Comparison of ENCODE assay signal across 1 cellular context in genomic region chrY:12905520-12905887, GRCh38.
A peak's percentile ranks its signal among the peaks of the same experiment; 100 is the strongest.
TF ChIP-seq lines count a peak whose summit lies in the region.

No MANE protein-coding gene starts in this region.

TF ChIP-seq in HepG2, 621 proteins besides CTCF, POLR2A, EP300 and RAD21 (continued from another document):
- TF ChIP-seq RNF219 (CRISPR knock-in tag; IDR thresholded peaks at IDR 0.05) = no peak
- TF ChIP-seq ZNF143 (CRISPR knock-in tag; IDR thresholded peaks at IDR 0.05) = no peak
- TF ChIP-seq ZNF292 (CRISPR knock-in tag; IDR thresholded peaks at IDR 0.05; ENCODE audit: borderline replicate concordance, low read depth) = no peak
- no peak for TF ChIP-seq DMTF1 (CRISPR knock-in tag; IDR thresholded peaks at IDR 0.05)
- TF ChIP-seq YEATS4 (CRISPR knock-in tag; IDR thresholded peaks at IDR 0.05; ENCODE audit: borderline replicate concordance) = no peak
- TF ChIP-seq PRPF4 (IDR thresholded peaks at IDR 0.05; ENCODE audit: low read depth, low read length, poor library complexity, severe bottlenecking) = no peak
- TF ChIP-seq THAP11 (CRISPR knock-in tag; IDR thresholded peaks at IDR 0.05) = peak; percentile 35; the same call in 1 of the 2 replicates
- no peak for TF ChIP-seq ZNF224 (CRISPR knock-in tag; IDR thresholded peaks at IDR 0.05)
- TF ChIP-seq TMF1 (CRISPR knock-in tag; IDR thresholded peaks at IDR 0.05; ENCODE audit: low read depth) = no peak
- TF ChIP-seq ARNT2 (CRISPR knock-in tag; IDR thresholded peaks at IDR 0.05; ENCODE audit: low read depth) = no peak
- TF ChIP-seq SCMH1 (CRISPR knock-in tag; IDR thresholded peaks at IDR 0.05; ENCODE audit: borderline replicate concordance) = no peak
- TF ChIP-seq ZNF160 (CRISPR knock-in tag; IDR thresholded peaks at IDR 0.05) = no peak
- TF ChIP-seq SNRNP70 (IDR thresholded peaks at IDR 0.05; ENCODE audit: low read depth, low read length) = no peak
- TF ChIP-seq MTF1 (CRISPR knock-in tag; IDR thresholded peaks at IDR 0.05) = no peak
- no peak for TF ChIP-seq HOXA5 (CRISPR knock-in tag; IDR thresholded peaks at IDR 0.05)
- peak; percentile 40; the same call in 1 of the 2 replicates for TF ChIP-seq CREBL2 (CRISPR knock-in tag; IDR thresholded peaks at IDR 0.05; ENCODE audit: borderline replicate concordance)
- TF ChIP-seq NBN (conservative IDR thresholded peaks at IDR 0.05) = no peak
- TF ChIP-seq HDAC2 (CRISPR knock-in tag; IDR thresholded peaks at IDR 0.05) = no peak
- peak; percentile 65; the same call in 1 of the 3 replicates for TF ChIP-seq MXI1 (IDR thresholded peaks at IDR 0.05; ENCODE audit: borderline replicate concordance, low read depth, low read length)
- peak; percentile 65 for TF ChIP-seq GATAD1 (CRISPR knock-in tag; IDR thresholded peaks at IDR 0.05)
- no peak for TF ChIP-seq ZNF205 (CRISPR knock-in tag; IDR thresholded peaks at IDR 0.05)
- no peak for TF ChIP-seq ZNF546 (CRISPR knock-in tag; conservative IDR thresholded peaks at IDR 0.05)
- no peak for TF ChIP-seq ZFX (CRISPR knock-in tag; IDR thresholded peaks at IDR 0.05; ENCODE audit: low read depth)
- peak; percentile 10; the same call in 1 of the 2 replicates for TF ChIP-seq TAF1 (CRISPR knock-in tag; IDR thresholded peaks at IDR 0.05)
